In the genomic region with DNA sequence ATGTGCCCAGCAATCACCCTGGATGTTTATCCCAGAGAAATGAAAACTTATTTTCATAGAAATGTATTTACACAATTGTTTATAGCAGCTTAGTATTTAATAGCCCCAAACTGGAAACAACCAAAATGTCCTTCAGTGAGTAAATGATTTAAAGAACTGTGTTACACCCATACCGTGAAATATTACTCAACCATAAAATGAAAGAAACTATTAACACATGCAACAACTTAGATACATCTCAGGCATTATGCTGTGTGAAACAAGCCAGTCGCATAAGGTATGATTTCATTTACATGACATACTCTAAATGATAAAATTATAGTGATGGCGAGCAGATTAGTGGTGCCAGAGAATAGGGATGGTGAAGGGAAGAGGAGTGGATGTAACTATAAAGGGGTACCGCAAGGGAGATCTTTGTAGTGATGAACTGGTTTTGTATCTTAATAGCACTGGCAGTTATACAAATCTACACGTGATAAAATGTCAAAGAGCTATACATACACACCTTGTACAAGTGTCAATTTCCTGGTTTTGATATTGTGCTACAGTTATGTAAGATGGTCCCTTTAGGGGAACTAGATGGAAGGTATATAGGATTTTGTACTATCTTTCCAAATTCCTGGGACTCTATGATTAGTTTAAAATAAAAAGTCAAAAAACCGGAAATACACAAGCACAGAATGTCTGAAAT, we compare ENCODE assay signal across 1 cellular context.
TF ChIP-seq lines count a peak whose summit lies in the region.

No MANE protein-coding gene starts in this region.

TF ChIP-seq in GM12878, 131 proteins besides CTCF, POLR2A, EP300 and RAD21:
- TF ChIP-seq SMARCA5 (IDR thresholded peaks at IDR 0.05) (no peak), ZNF687 (IDR thresholded peaks at IDR 0.05) (no peak)
TF ChIP-seq in GM12878: peak in this region for 0.
